In genomic region chr5:148384389-148384756, GRCh38 we compare ENCODE assay signal across 9 cellular contexts. TPM values are rescaled to one million over a fixed set of nuclear protein-coding genes. Genes with fewer than 3 reads are reported as not detected.
A peak's percentile ranks its signal among the peaks of the same experiment; 100 is the strongest.
DNase-seq lines count a peak whose midpoint lies in the region; ATAC-seq and TF ChIP-seq lines count a peak whose summit lies in the region.
"Had no signal": no experiment of that assay in that cellular context is flagged by ENCODE, and none has a peak within 500 bp of the region (broad histone marks: within the 10 kb centered on the region; RNA-seq: fewer than 3 reads in every experiment).

No MANE protein-coding gene starts in this region.

- H2AFZ ChIP-seq in fibroblast of lung (ENCODE audit: low read length) = peak overlapping the region; percentile 45

- TF ChIP-seq CTCF in fibroblast of lung (conservative IDR thresholded peaks at IDR 0.05 in 1 of 2, IDR thresholded peaks at IDR 0.05 in 1 of 2; ENCODE audit: low read depth in 1 of 2, low read length in 2 of 2) = no peak
- no peak for TF ChIP-seq CTCF in omental fat pad (IDR thresholded peaks at IDR 0.05)

- no peaks in the 10 kb centered on the region for H3K9me3 ChIP-seq in fibroblast of lung (ENCODE audit: control insufficient read depth, insufficient read depth, low read depth, low read length)

- H3K4me1 ChIP-seq in fibroblast of lung (ENCODE audit: control insufficient read depth, extremely low read depth, insufficient read depth, low read length) = peaks cover 13% of the 10 kb centered on the region

- peak overlapping the region; percentile 84 to 99 (median 93) for H3K4me3 ChIP-seq in fibroblast of lung (replicated peaks in 1 of 4; ENCODE audit: control extremely low read depth in 1 of 4, insufficient read depth in 1 of 4, low read depth in 3 of 4, low read length in 4 of 4)

- peak overlapping the region; percentile 80 for H3K9ac ChIP-seq in fibroblast of lung (ENCODE audit: insufficient read depth, low read length)

- H4K20me1 ChIP-seq in fibroblast of lung (ENCODE audit: control insufficient read depth, extremely low read depth, insufficient read depth, low read length) = no peaks in the 10 kb centered on the region

- peaks cover 45% of the 10 kb centered on the region for H3K79me2 ChIP-seq in fibroblast of lung (ENCODE audit: control insufficient read depth, insufficient read depth, low read length)

- no peaks in the 10 kb centered on the region for H3K36me3 ChIP-seq in fibroblast of lung (ENCODE audit: control insufficient read depth, insufficient read depth, low read length)

- ATAC-seq in GM18858 (IDR thresholded peaks at IDR 0.05; ENCODE audit: unreplicated experiment) (peak; percentile 21), HG02840 (IDR thresholded peaks at IDR 0.05; ENCODE audit: low FRiP score, unreplicated experiment) (peak; percentile 11), omental fat pad (ENCODE audit: low FRiP score) (peak; percentile 26), HG03457 (IDR thresholded peaks at IDR 0.05; ENCODE audit: unreplicated experiment) (no peak)

- H3K27ac Mint-ChIP-seq in T-helper 1 cell treated with Interleukin-12 subunit alpha and Interleukin-12 subunit beta and Interleukin-4 antibody, amounts not matched to agents 30 μg/mL and 1 μg/mL, for 36 hours = peak overlapping the region; percentile 98

- H3K36me3 Mint-ChIP-seq in T-helper 1 cell treated with Interleukin-12 subunit alpha and Interleukin-12 subunit beta and Interleukin-4 antibody, amounts not matched to agents 30 μg/mL and 1 μg/mL, for 36 hours (ENCODE audit: low read depth) = peaks cover 19% of the 10 kb centered on the region

- peak overlapping the region; percentile 98 for H3K27ac ChIP-seq in fibroblast of lung (ENCODE audit: insufficient read depth, low read length)

- peak; percentile 12 to 18 for DNase-seq in fibroblast of lung (ENCODE audit: low read depth in 2 of 2)
- no peak for DNase-seq in omental fat pad (ENCODE audit: low spot score)
- no peak for DNase-seq in glomerular visceral epithelial cell (ENCODE audit: extremely low spot score)
- no peak for DNase-seq in NCI-H2107 (lab: John Stamatoyannopoulos, UW)

- H3K27me3 ChIP-seq in fibroblast of lung (ENCODE audit: control insufficient read depth, insufficient read depth, low read length) = no peaks in the 10 kb centered on the region

- H3K27me3 Mint-ChIP-seq in T-helper 1 cell treated with Interleukin-12 subunit alpha and Interleukin-12 subunit beta and Interleukin-4 antibody, amounts not matched to agents 30 μg/mL and 1 μg/mL, for 36 hours (ENCODE audit: low read depth) = no peaks in the 10 kb centered on the region

- H3K4me3 Mint-ChIP-seq in T-helper 1 cell treated with Interleukin-12 subunit alpha and Interleukin-12 subunit beta and Interleukin-4 antibody, amounts not matched to agents 30 μg/mL and 1 μg/mL, for 36 hours = peak overlapping the region; percentile 86

- H3K9me3 Mint-ChIP-seq in T-helper 1 cell treated with Interleukin-12 subunit alpha and Interleukin-12 subunit beta and Interleukin-4 antibody, amounts not matched to agents 30 μg/mL and 1 μg/mL, for 36 hours = peaks cover 5% of the 10 kb centered on the region

- peak overlapping the region; percentile 100 for H3K4me2 ChIP-seq in fibroblast of lung (ENCODE audit: extremely low read depth, insufficient read depth, low read length)

- peaks cover 47% of the 10 kb centered on the region for H3K4me1 Mint-ChIP-seq in T-helper 1 cell treated with Interleukin-12 subunit alpha and Interleukin-12 subunit beta and Interleukin-4 antibody, amounts not matched to agents 30 μg/mL and 1 μg/mL, for 36 hours (ENCODE audit: low read depth)

RNA-seq across cellular contexts. Expression of gene FBXO38, which starts 0.6 kb away (rescaled TPM):
- total RNA-seq in fibroblast of lung = 50.3 and 62.4 TPM in 2 replicates
- polyA plus RNA-seq in fibroblast of lung = 18.1 and 25.0 TPM in 2 replicates
- 14.5 and 20.4 TPM in 2 replicates for polyA plus RNA-seq in fibroblast of lung (2012)
- polyA minus RNA-seq in fibroblast of lung (ENCODE audit: low replicate concordance) = 34.6 and 41.8 TPM in 2 replicates
- 10 to 100 TPM; 27.1 to 82.5 (median 53.6) TPM for total RNA-seq in omental fat pad

RNA-seq across cellular contexts. Expression of gene SPINK9, which starts 49.0 kb away (rescaled TPM):
- total RNA-seq in fibroblast of lung (not detected in 2 replicates), omental fat pad (not detected)
- not detected in 2 replicates for polyA plus RNA-seq in fibroblast of lung
- not detected in 2 replicates for polyA plus RNA-seq in fibroblast of lung (2012)
- not detected in 2 replicates for polyA minus RNA-seq in fibroblast of lung (ENCODE audit: low replicate concordance)
- polyA plus RNA-seq: adipose tissue had no signal

Comparison
In these comparisons a context has a peak if more than half of its experiments do, and no peak if none do; other contexts are left out.
1. DNase-seq: peak in fibroblast of lung (2 of 2); none in omental fat pad (single experiment), glomerular visceral epithelial cell (single experiment) and NCI-H2107 (single experiment).